In the genomic region with DNA sequence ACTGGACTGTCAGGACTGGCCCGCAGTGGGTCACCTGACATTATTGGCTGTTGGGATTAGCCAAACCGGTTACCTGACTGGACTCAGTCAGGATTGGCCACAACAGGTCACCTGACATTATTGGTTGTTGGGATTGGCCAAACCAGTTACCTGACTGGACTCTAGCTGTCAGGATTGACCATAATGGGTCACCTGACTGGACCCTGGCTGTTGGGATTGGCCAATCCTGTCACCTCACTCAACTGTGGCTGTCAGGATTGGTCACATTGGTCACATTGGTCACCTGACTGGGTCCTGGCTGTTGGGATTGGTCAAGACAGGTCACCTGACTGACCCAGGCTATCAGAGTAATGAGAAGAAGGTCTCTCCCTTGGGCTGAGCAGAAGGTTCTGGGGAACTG, we compare ENCODE assay signal across 26 cellular contexts.
A peak's percentile ranks its signal among the peaks of the same experiment; 100 is the strongest.
DNase-seq lines count a peak whose midpoint lies in the region; ATAC-seq, FAIRE-seq and TF ChIP-seq lines count a peak whose summit lies in the region.
"Had no signal": no experiment of that assay in that cellular context is flagged by ENCODE, and none has a peak within 500 bp of the region (broad histone marks: within the 10 kb centered on the region; RNA-seq: fewer than 3 reads in every experiment).

No MANE protein-coding gene starts in this region.

- H3K27ac Mint-ChIP-seq in WTC11, result no peak overlapping the region
- H3K27ac Mint-ChIP-seq in activated naive CD4-positive, alpha-beta T cell treated with anti-CD3 and anti-CD28 coated beads, Interleukin-2, amount 10 ng/mL, durations not matched to agents 7 days and 5 days, result no peak overlapping the region
- H3K27ac Mint-ChIP-seq: CD14-positive monocyte; CD4-positive, alpha-beta T cell; CD8-positive, alpha-beta memory T cell had no signal

- FAIRE-seq in HepG2 (lab: Jason Lieb, UNC), result no peak
- FAIRE-seq: A204.1, G401.6, GM12892, GM19239, H1 had no signal

- H3K4ac ChIP-seq in trophoblast cell (ENCODE audit: low read depth, low read length), result no peak overlapping the region

- no peaks in the 10 kb centered on the region for H3K9me3 ChIP-seq in HepG2 (ENCODE audit: low read length)
- H3K9me3 ChIP-seq in right lobe of liver, result no peaks in the 10 kb centered on the region
- H3K9me3 ChIP-seq in trophoblast cell (ENCODE audit: insufficient read depth, low read depth, low read length), result peaks cover 18% of the 10 kb centered on the region
- H3K9me3 ChIP-seq: BE2C had no signal

- H3K36me3 ChIP-seq in HepG2 (replicated peaks in 1 of 2; ENCODE audit: control insufficient read depth in 1 of 2, insufficient read depth in 2 of 2, low read length in 2 of 2), result no peaks in the 10 kb centered on the region
- H3K36me3 ChIP-seq in right lobe of liver, result no peaks in the 10 kb centered on the region
- no peaks in the 10 kb centered on the region for H3K36me3 ChIP-seq in trophoblast cell (ENCODE audit: control insufficient read depth in 1 of 2, insufficient read depth in 2 of 2, low read length in 2 of 2)
- H3K36me3 ChIP-seq: BE2C; BLaER1 treated with 17β-estradiol and CSF1 and Interleukin-3, amounts not matched to agents 10 nM and 100 nM had no signal

- H4K8ac ChIP-seq in trophoblast cell (ENCODE audit: low read depth, low read length), result no peak overlapping the region

- H3K36me3 Mint-ChIP-seq in WTC11, result no peaks in the 10 kb centered on the region
- no peaks in the 10 kb centered on the region for H3K36me3 Mint-ChIP-seq in activated naive CD4-positive, alpha-beta T cell treated with anti-CD3 and anti-CD28 coated beads, Interleukin-2, amount 10 ng/mL, durations not matched to agents 7 days and 5 days
- H3K36me3 Mint-ChIP-seq: CD14-positive monocyte; CD8-positive, alpha-beta memory T cell had no signal

- TF ChIP-seq RAD21 in HepG2 (CRISPR knock-in tag; IDR thresholded peaks at IDR 0.05), result no peak

- no peak overlapping the region for H3K4me3 ChIP-seq in HepG2 (replicated peaks in 1 of 3; ENCODE audit: insufficient read depth in 1 of 3, low read depth in 2 of 3, low read length in 3 of 3)
- H3K4me3 ChIP-seq in right lobe of liver, result no peak overlapping the region
- H3K4me3 ChIP-seq in trophoblast cell (ENCODE audit: low read depth, low read length), result peak overlapping the region; percentile 36
- H3K4me3 ChIP-seq: BLaER1 treated with 17β-estradiol and CSF1 and Interleukin-3, amounts not matched to agents 10 nM and 100 nM; GM23248 had no signal

- H3K27ac ChIP-seq in HepG2 (ENCODE audit: extremely low read length, insufficient read depth, low read length) (no peak overlapping the region), right lobe of liver (no peak overlapping the region), trophoblast cell (ENCODE audit: low read depth, low read length) (no peak overlapping the region)
- H3K27ac ChIP-seq: 22Rv1, GM23248 had no signal

- no peak overlapping the region for H2BK120ac ChIP-seq in trophoblast cell (ENCODE audit: insufficient read depth, low read length, poor library complexity)

- H2AFZ ChIP-seq in HepG2 (ENCODE audit: low read length) (no peak overlapping the region), trophoblast cell (ENCODE audit: insufficient read depth, low read length, poor library complexity) (no peak overlapping the region)
- H2AFZ ChIP-seq: GM23248 had no signal

- H4K91ac ChIP-seq in trophoblast cell (ENCODE audit: low read depth, low read length), result no peak overlapping the region

- H3K27me3 ChIP-seq in HepG2 (ENCODE audit: control insufficient read depth in 1 of 2, insufficient read depth in 2 of 2, low read length in 2 of 2), result no peaks in the 10 kb centered on the region; a peak in 3 of 5 replicates
- H3K27me3 ChIP-seq in right lobe of liver, result no peaks in the 10 kb centered on the region
- peaks cover 2% of the 10 kb centered on the region for H3K27me3 ChIP-seq in trophoblast cell (ENCODE audit: insufficient read depth, low read length)
- H3K27me3 ChIP-seq: BE2C; BLaER1 treated with 17β-estradiol and CSF1 and Interleukin-3, amounts not matched to agents 10 nM and 100 nM had no signal

- H3K79me2 ChIP-seq in HepG2 (ENCODE audit: insufficient read depth, low read length) (no peaks in the 10 kb centered on the region), trophoblast cell (ENCODE audit: control insufficient read depth, insufficient read depth, low read length, poor library complexity) (no peaks in the 10 kb centered on the region)

- no peak overlapping the region for H3K18ac ChIP-seq in trophoblast cell (ENCODE audit: low read length)

- no peak overlapping the region for H3K23ac ChIP-seq in trophoblast cell (ENCODE audit: low read length)

- DNase-seq in HepG2 (ENCODE audit: low spot score), result no peak
- no peak for DNase-seq in right lobe of liver
- no peak for DNase-seq in WTC11 (ENCODE audit: low spot score)
- DNase-seq in trophoblast cell, result no peak
- no peak for DNase-seq in activated naive CD4-positive, alpha-beta T cell treated with anti-CD3 and anti-CD28 coated beads, Interleukin-2, amount 10 ng/mL, durations not matched to agents 7 days and 5 days
- DNase-seq: ACHN; AML-193; BE2C; CD4-positive, alpha-beta T cell; CD8-positive, alpha-beta memory T cell; COR-L47; DMS153; DND-41; GM23248; H7; HCEC 1CT had no signal

- no peak for TF ChIP-seq POLR2A in HepG2 (IDR thresholded peaks at IDR 0.05; ENCODE audit: insufficient read depth in 1 of 2, low read depth in 2 of 2, low read length in 2 of 2)
- no peak for TF ChIP-seq POLR2A in right lobe of liver (IDR thresholded peaks at IDR 0.05)

- WGBS in HepG2 (ENCODE audit: low lambda C conversion rate), result 42% methylated on average over 2 of the region's 2 CpGs
- WGBS in right lobe of liver (ENCODE audit: insufficient coverage, low coverage, low lambda C conversion rate, missing lambda C conversion rate), result no CpG with 5 or more reads among the region's 2 CpGs
- no CpG with 5 or more reads among the region's 2 CpGs for WGBS in trophoblast cell (ENCODE audit: extremely low coverage, insufficient coverage, insufficient read length)

- H3K4me1 Mint-ChIP-seq in WTC11, result no peaks in the 10 kb centered on the region
- peaks cover 9% of the 10 kb centered on the region for H3K4me1 Mint-ChIP-seq in activated naive CD4-positive, alpha-beta T cell treated with anti-CD3 and anti-CD28 coated beads, Interleukin-2, amount 10 ng/mL, durations not matched to agents 7 days and 5 days

- H3K4me2 ChIP-seq in HepG2 (ENCODE audit: low read depth, low read length) (no peak overlapping the region), trophoblast cell (ENCODE audit: low read length) (no peak overlapping the region)

- intact Hi-C loops in HepG2 (cut with micrococcal nuclease; ENCODE audit: unreplicated experiment), result no loop called here
- intact Hi-C loops in right lobe of liver (cut with DNase I), result loop anchor here in 1 of 2 donors (10.0 kb wide), 1 partner anchor 417 kb away; no protein-coding TSS in a partner anchor

- H2BK5ac ChIP-seq in trophoblast cell (ENCODE audit: low read depth, low read length, poor library complexity), result no peak overlapping the region

- no peak for ATAC-seq in HepG2
- ATAC-seq in right lobe of liver, result no peak
- no peak for ATAC-seq in WTC11
- ATAC-seq in GM18520 (IDR thresholded peaks at IDR 0.05; ENCODE audit: unreplicated experiment), result no peak
- ATAC-seq in HG03432 (IDR thresholded peaks at IDR 0.05; ENCODE audit: unreplicated experiment), result no peak

- no peak for TF ChIP-seq CTCF in HepG2 (CRISPR knock-in tag; IDR thresholded peaks at IDR 0.05)
- no peak for TF ChIP-seq CTCF in right lobe of liver (IDR thresholded peaks at IDR 0.05)
- TF ChIP-seq CTCF in WTC11 (IDR thresholded peaks at IDR 0.05), result no peak

- H3K9ac ChIP-seq in HepG2 (ENCODE audit: insufficient read depth, low read depth, low read length) (no peak overlapping the region), trophoblast cell (ENCODE audit: low read length) (no peak overlapping the region)
- H3K9ac ChIP-seq: BLaER1 treated with 17β-estradiol and CSF1 and Interleukin-3, amounts not matched to agents 10 nM and 100 nM; GM23248 had no signal

- in situ Hi-C loops in HepG2 (cut with HindIII; ENCODE audit: extremely low pct_ligation_motif_present, low pct_unique_long_range_greater_than_20kb), result no loop called here

- no peaks in the 10 kb centered on the region for H4K20me1 ChIP-seq in HepG2 (ENCODE audit: insufficient read depth, low read length)
- H4K20me1 ChIP-seq: BLaER1 treated with 17β-estradiol and CSF1 and Interleukin-3, amounts not matched to agents 10 nM and 100 nM had no signal

- CTCF ChIA-PET in HepG2 (lab: Yijun Ruan, JAX; ENCODE audit: low intra/inter-chr PET ratio, low total read pairs) (no interaction called here), WTC11 (lab: Charles Lee) (no interaction called here)
- CTCF ChIA-PET in activated naive CD4-positive, alpha-beta T cell treated with anti-CD3 and anti-CD28 coated beads, Interleukin-2, amount 10 ng/mL, durations not matched to agents 7 days and 5 days (lab: Charles Lee), result no interaction called here

- no peak overlapping the region for H4K12ac ChIP-seq in trophoblast cell (ENCODE audit: low read depth, low read length)

- H3K14ac ChIP-seq in trophoblast cell (ENCODE audit: low read length), result no peak overlapping the region

- TF ChIP-seq EP300 in HepG2 (IDR thresholded peaks at IDR 0.05; ENCODE audit: low read depth in 2 of 2, low read length in 2 of 2) (no peak), HepG2 (CRISPR knock-in tag; IDR thresholded peaks at IDR 0.05; ENCODE audit: borderline replicate concordance) (no peak)

- no peak overlapping the region for H2BK12ac ChIP-seq in trophoblast cell (ENCODE audit: low read length)

- H3K4me1 ChIP-seq in HepG2 (ENCODE audit: insufficient read depth, low read length), result no peaks in the 10 kb centered on the region
- peaks cover 0 to 3% (median 0%) of the 10 kb centered on the region in 4 donors for H3K4me1 ChIP-seq in right lobe of liver
- H3K4me1 ChIP-seq in trophoblast cell (ENCODE audit: control insufficient read depth in 1 of 2, insufficient read depth in 2 of 2, low read length in 2 of 2), result no peaks in the 10 kb centered on the region
- H3K4me1 ChIP-seq: BE2C had no signal

- H3K4me3 Mint-ChIP-seq in WTC11, result no peak overlapping the region
- no peak overlapping the region for H3K4me3 Mint-ChIP-seq in activated naive CD4-positive, alpha-beta T cell treated with anti-CD3 and anti-CD28 coated beads, Interleukin-2, amount 10 ng/mL, durations not matched to agents 7 days and 5 days
- H3K4me3 Mint-ChIP-seq: CD14-positive monocyte; CD4-positive, alpha-beta T cell had no signal

- H3K27me3 Mint-ChIP-seq in WTC11 (ENCODE audit: low read depth), result peaks cover 7% of the 10 kb centered on the region; the same call in 1 of the 2 replicates
- peaks cover 4% of the 10 kb centered on the region for H3K27me3 Mint-ChIP-seq in activated naive CD4-positive, alpha-beta T cell treated with anti-CD3 and anti-CD28 coated beads, Interleukin-2, amount 10 ng/mL, durations not matched to agents 7 days and 5 days
- H3K27me3 Mint-ChIP-seq: CD4-positive, alpha-beta T cell had no signal

- BruUV-seq in HepG2 (replicated peaks; lab: Mats Ljungman, UMichigan), result no TSS peak

- POLR2A ChIA-PET in HepG2 (lab: Yijun Ruan, JAX), result no interaction called here
- POLR2A ChIA-PET in WTC11 (lab: Charles Lee), result no interaction called here

- peaks cover 35% of the 10 kb centered on the region for H3K9me3 Mint-ChIP-seq in WTC11
- H3K9me3 Mint-ChIP-seq in activated naive CD4-positive, alpha-beta T cell treated with anti-CD3 and anti-CD28 coated beads, Interleukin-2, amount 10 ng/mL, durations not matched to agents 7 days and 5 days, result peaks cover 14% of the 10 kb centered on the region
- H3K9me3 Mint-ChIP-seq: CD4-positive, alpha-beta T cell had no signal

- no peak overlapping the region for H2AK5ac ChIP-seq in trophoblast cell (ENCODE audit: low read length)

- H3K79me1 ChIP-seq in trophoblast cell (ENCODE audit: low read length), result no peaks in the 10 kb centered on the region
